Comparison of ENCODE assay signal across 8 cellular contexts in genomic region chr13:60221581-60221980, GRCh38.
"Had no signal": no experiment of that assay in that cellular context is flagged by ENCODE, and none has a peak within 500 bp of the region (broad histone marks: within the 10 kb centered on the region; RNA-seq: fewer than 3 reads in every experiment).

No MANE protein-coding gene starts in this region.

- H2AFZ ChIP-seq: GM23248 had no signal

- ATAC-seq: HCT116 had no signal

- DNase-seq: GM23248, GOT3, H7, H9, HCEC 1CT, HFFc6 had no signal

- H3K9me3 Mint-ChIP-seq: H9, HFFc6 had no signal

- H3K4me3 ChIP-seq: GM23248, HAP-1 had no signal

- H3K4me1 ChIP-seq: HAP-1 had no signal

- H3K36me3 ChIP-seq: HAP-1 had no signal

- H3K27ac Mint-ChIP-seq: HFFc6 had no signal

- H3K27ac ChIP-seq: GM23248 had no signal

- H3K4me3 Mint-ChIP-seq: H9, HFFc6 had no signal
